ENCODE assay signal across 22 cellular contexts in the genomic region with DNA sequence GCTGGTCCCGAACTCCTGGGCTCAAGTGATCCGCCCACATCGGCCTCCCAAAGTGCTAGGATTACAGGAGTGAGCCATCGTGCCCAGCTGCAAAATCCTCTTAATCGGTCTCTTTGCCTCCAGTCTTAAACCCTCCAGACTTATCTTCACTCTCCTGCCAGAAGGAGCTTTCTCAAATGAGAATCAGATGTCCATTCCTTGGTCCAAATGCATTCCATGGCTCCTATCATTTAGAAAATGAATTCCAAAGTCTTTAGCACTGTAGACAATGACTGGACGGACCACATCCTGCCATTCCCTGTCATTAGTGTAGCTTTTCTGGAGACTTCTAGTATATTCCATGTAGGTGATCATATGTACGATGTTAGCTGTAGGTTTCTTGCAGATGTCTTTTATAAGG.
DNase-seq lines count a peak whose midpoint lies in the region; TF ChIP-seq lines count a peak whose summit lies in the region.
"Had no signal": no experiment of that assay in that cellular context is flagged by ENCODE, and none has a peak within 500 bp of the region (broad histone marks: within the 10 kb centered on the region; RNA-seq: fewer than 3 reads in every experiment).

No MANE protein-coding gene starts in this region.

- no peaks in the 10 kb centered on the region for H3F3A ChIP-seq in GM23248 (ENCODE audit: insufficient read depth)

- H3K9me3 ChIP-seq in GM23248 (ENCODE audit: low read depth) (no peaks in the 10 kb centered on the region), WERI-Rb-1 (ENCODE audit: severe bottlenecking) (no peaks in the 10 kb centered on the region), subcutaneous abdominal adipose tissue (ENCODE audit: control insufficient read depth in 5 of 5, low read length in 5 of 5) (no peaks in the 10 kb centered on the region)
- H3K9me3 ChIP-seq: SJCRH30 had no signal

- WGBS in GM23248 (ENCODE audit: low coverage in 1 of 2, low lambda C conversion rate in 2 of 2, missing lambda C conversion rate in 2 of 2), 2 experiments, result 6 to 9% methylated on average over 7 of the region's 7 CpGs

- in situ Hi-C loops in GM23248 (cut with MboI), result no loop called here
- in situ Hi-C loops in GM13976 (cut with MboI; ENCODE audit: low sequenced_read_pairs, unreplicated experiment), result no loop called here

- H3K4me1 ChIP-seq in GM23248 (ENCODE audit: insufficient read depth) (no peaks in the 10 kb centered on the region), subcutaneous abdominal adipose tissue (ENCODE audit: control insufficient read depth in 5 of 5, insufficient read depth in 5 of 5, low read length in 5 of 5) (peaks cover 0 to 53% (median 39%) of the 10 kb centered on the region in 5 donors)
- H3K4me1 ChIP-seq: SJCRH30 had no signal

- H3K4me2 ChIP-seq in GM23248 (ENCODE audit: unreplicated experiment), result no peak overlapping the region

- H4K20me1 ChIP-seq in GM23248 (ENCODE audit: insufficient read depth), result no peaks in the 10 kb centered on the region

- TF ChIP-seq CTCF in AG10803 (conservative IDR thresholded peaks at IDR 0.05; ENCODE audit: low read length) (no peak), WERI-Rb-1 (IDR thresholded peaks at IDR 0.05; ENCODE audit: low read depth, low read length) (no peak), GM13976 (IDR thresholded peaks at IDR 0.05; ENCODE audit: borderline replicate concordance, control extremely low read depth, extremely low read depth, insufficient read depth, missing control alignments) (no peak)

- no peaks in the 10 kb centered on the region for H3K9me2 ChIP-seq in GM23248 (ENCODE audit: insufficient read depth)

- H3K4me3 ChIP-seq in AG10803 (ENCODE audit: low read length) (no peak overlapping the region), GM23248 (no peak overlapping the region), WERI-Rb-1 (ENCODE audit: low read depth, low read length) (no peak overlapping the region), subcutaneous abdominal adipose tissue (ENCODE audit: low read depth in 1 of 5, low read length in 5 of 5) (no peak overlapping the region)
- H3K4me3 ChIP-seq: SJCRH30 had no signal

- H3K27me3 ChIP-seq in GM23248 (replicated peaks; ENCODE audit: insufficient read depth) (no peaks in the 10 kb centered on the region), WERI-Rb-1 (ENCODE audit: insufficient read depth, low read depth, severe bottlenecking) (no peaks in the 10 kb centered on the region), subcutaneous abdominal adipose tissue (ENCODE audit: control insufficient read depth in 5 of 5, insufficient read depth in 4 of 5, low read length in 5 of 5) (no peaks in the 10 kb centered on the region)
- H3K27me3 ChIP-seq: SJCRH30 had no signal

- no peaks in the 10 kb centered on the region for H3K36me3 ChIP-seq in GM23248 (ENCODE audit: low read depth)
- H3K36me3 ChIP-seq in WERI-Rb-1, result no peaks in the 10 kb centered on the region
- H3K36me3 ChIP-seq in subcutaneous abdominal adipose tissue (ENCODE audit: control insufficient read depth in 5 of 5, insufficient read depth in 5 of 5, low read length in 5 of 5), result no peaks in the 10 kb centered on the region
- H3K36me3 ChIP-seq: SJCRH30 had no signal

- H3K79me2 ChIP-seq in GM23248 (ENCODE audit: insufficient read depth), result no peaks in the 10 kb centered on the region

- H2AFZ ChIP-seq in GM23248, result no peak overlapping the region

- H3K27ac ChIP-seq in GM23248 (no peak overlapping the region), WERI-Rb-1 (no peak overlapping the region), subcutaneous abdominal adipose tissue (ENCODE audit: low read depth, low read length) (peak overlapping the region; percentile 58)
- H3K27ac ChIP-seq: SJCRH30 had no signal

- DNase-seq in AG10803 (ENCODE audit: low read depth) (peak; percentile 63), GM23248 (peak; percentile 36), WERI-Rb-1 (peak; percentile 77), NCI-H1436 treated with DMSO at 0.1 percent for 48 hours (lab: John Stamatoyannopoulos, UW) (no peak), cortex of kidney (lab: John Stamatoyannopoulos, UW) (no peak), GM13976 (ENCODE audit: low spot score) (no peak)
- DNase-seq: Calu3, DMS153, DND-41, GOT3, HCEC 1CT, KBM-7, MM.1S, NCI-H1417, NCI-H187, NCI-H2081 treated with DMSO at 0.1 percent for 48 hours, NCI-H2171, NCI-H226, NCI-H510A, NCI-H69, SJCRH30 had no signal

- H3K9ac ChIP-seq in GM23248 (no peak overlapping the region), subcutaneous abdominal adipose tissue (ENCODE audit: low read length in 5 of 5) (no peak overlapping the region)

Comparison
In these comparisons a context has a peak if more than half of its experiments do, and no peak if none do; other contexts are left out.
1. DNase-seq: peak in AG10803 (single experiment), GM23248 (single experiment) and WERI-Rb-1 (single experiment); none in NCI-H1436 treated with DMSO at 0.1 percent for 48 hours (single experiment), cortex of kidney (single experiment) and GM13976 (single experiment).